7 cellular contexts compared by ENCODE assay signal in the genomic region with DNA sequence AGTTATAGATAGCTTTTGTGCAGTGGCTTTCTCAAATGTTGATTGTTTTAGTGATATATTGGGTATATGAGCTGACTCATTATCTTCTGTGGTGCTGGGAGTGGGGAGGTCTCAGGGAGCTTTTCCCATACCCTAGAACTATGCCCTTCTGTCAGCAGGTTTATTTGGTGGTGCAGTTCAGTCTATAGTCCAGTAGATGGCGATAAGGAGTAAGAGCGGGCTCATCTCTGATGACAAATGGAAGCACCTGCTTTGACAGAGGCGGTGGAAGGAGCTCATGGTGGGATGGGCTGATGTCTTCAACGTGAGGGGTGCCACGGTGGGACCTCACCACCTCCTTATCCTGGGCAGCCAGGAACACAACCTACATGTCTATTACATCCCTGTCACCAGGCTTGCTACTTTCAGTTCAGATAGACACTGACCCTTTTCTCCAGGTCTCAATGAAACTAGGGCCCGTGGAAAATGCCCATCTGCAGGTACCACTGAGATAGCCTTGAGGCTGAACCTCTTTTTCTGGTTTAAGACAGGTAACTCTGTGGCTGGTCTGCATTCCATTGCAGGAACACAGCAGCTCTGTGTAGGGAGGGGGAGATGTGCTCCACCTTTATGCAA. TPM values are rescaled to one million over a fixed set of nuclear protein-coding genes. Genes with fewer than 3 reads are reported as not detected.
DNase-seq lines count a peak whose midpoint lies in the region; ATAC-seq and TF ChIP-seq lines count a peak whose summit lies in the region.

No MANE protein-coding gene starts in this region.

- H3K27me3 Mint-ChIP-seq in stimulated activated memory B cell treated with anti-CD40 and anti-IgM and Interleukin-4, amounts not matched to agents 10 μg/mL and 1 μg/mL and 100 μg/mL, for 72 hours: peaks cover 59% of the 10 kb centered on the region

- no peaks in the 10 kb centered on the region for H3K36me3 Mint-ChIP-seq in stimulated activated memory B cell treated with anti-CD40 and anti-IgM and Interleukin-4, amounts not matched to agents 10 μg/mL and 1 μg/mL and 100 μg/mL, for 72 hours

- TF ChIP-seq CTCF in PC-3 (conservative IDR thresholded peaks at IDR 0.05; ENCODE audit: low read depth, low read length) (peak; percentile 85), kidney epithelial cell (IDR thresholded peaks at IDR 0.05; ENCODE audit: insufficient read depth, low read length, poor library complexity, severe bottlenecking) (peak; percentile 95)

- no peaks in the 10 kb centered on the region for H3K79me2 ChIP-seq in PC-3 (ENCODE audit: low read length)

- H3K36me3 ChIP-seq in PC-3 (ENCODE audit: low read depth, low read length): no peaks in the 10 kb centered on the region
- no peaks in the 10 kb centered on the region for H3K36me3 ChIP-seq in kidney epithelial cell (ENCODE audit: control insufficient read depth, insufficient read depth, low read length)

- H4K20me1 ChIP-seq in PC-3 (ENCODE audit: low read length): no peaks in the 10 kb centered on the region

- no peak overlapping the region for H3K9ac ChIP-seq in PC-3 (ENCODE audit: low read length)

- H3K9me3 ChIP-seq in PC-3 (ENCODE audit: low read length): no peaks in the 10 kb centered on the region

- ATAC-seq in GM21381 (IDR thresholded peaks at IDR 0.05; ENCODE audit: unreplicated experiment): peak; percentile 91
- peak; percentile 71 for ATAC-seq in PC-3
- ATAC-seq in stimulated activated memory B cell treated with anti-CD40 and anti-IgM and Interleukin-4, amounts not matched to agents 10 μg/mL and 1 μg/mL and 100 μg/mL, for 72 hours: peak; percentile 64

- BruUV-seq in PC-3 (replicated peaks; lab: Mats Ljungman, UMichigan): no TSS peak

- POLR2A ChIA-PET in PC-3 (lab: Charles Lee; ENCODE audit: unreplicated experiment): no interaction called here

- DNase-seq in G401 (ENCODE audit: low spot score) (peak; percentile 30), HT-29 (ENCODE audit: low spot score) (peak; percentile 65), PC-3 (peak; percentile 66), astrocyte of the hippocampus (ENCODE audit: low read depth, low spot score) (peak; percentile 50), kidney epithelial cell (ENCODE audit: low read depth) (no peak)

- no peaks in the 10 kb centered on the region for H3K4me1 ChIP-seq in PC-3 (ENCODE audit: insufficient read depth, low read length)

- no peaks in the 10 kb centered on the region for H3F3A ChIP-seq in PC-3 (ENCODE audit: low read length, unreplicated experiment)

- no peak overlapping the region for H2AFZ ChIP-seq in PC-3 (ENCODE audit: low read length)

- H3K9me3 Mint-ChIP-seq in stimulated activated memory B cell treated with anti-CD40 and anti-IgM and Interleukin-4, amounts not matched to agents 10 μg/mL and 1 μg/mL and 100 μg/mL, for 72 hours: no peaks in the 10 kb centered on the region

- no peak overlapping the region for H3K4me3 Mint-ChIP-seq in stimulated activated memory B cell treated with anti-CD40 and anti-IgM and Interleukin-4, amounts not matched to agents 10 μg/mL and 1 μg/mL and 100 μg/mL, for 72 hours

- intact Hi-C loops in PC-3 (cut with micrococcal nuclease): no loop called here

- H3K4me1 Mint-ChIP-seq in stimulated activated memory B cell treated with anti-CD40 and anti-IgM and Interleukin-4, amounts not matched to agents 10 μg/mL and 1 μg/mL and 100 μg/mL, for 72 hours: no peaks in the 10 kb centered on the region

- H3K27ac Mint-ChIP-seq in stimulated activated memory B cell treated with anti-CD40 and anti-IgM and Interleukin-4, amounts not matched to agents 10 μg/mL and 1 μg/mL and 100 μg/mL, for 72 hours: no peak overlapping the region

- no peak overlapping the region for H3K27ac ChIP-seq in PC-3 (ENCODE audit: low read length)

- CTCF ChIA-PET in PC-3 (lab: Charles Lee): interaction anchor here (0.5 to 1.0 kb wide), 6 partner anchors 13 to 279 kb away, joined by 3 to 4 read pairs (median 3); no protein-coding TSS in a partner anchor

- H3K4me2 ChIP-seq in PC-3 (ENCODE audit: low read length): no peak overlapping the region

- H3K27me3 ChIP-seq in PC-3 (ENCODE audit: low read length) (no peaks in the 10 kb centered on the region), kidney epithelial cell (ENCODE audit: control insufficient read depth, insufficient read depth, low read length) (no peaks in the 10 kb centered on the region)

- no peaks in the 10 kb centered on the region for H3K9me2 ChIP-seq in PC-3 (replicated peaks; ENCODE audit: low read length)

- H3K4me3 ChIP-seq in PC-3 (ENCODE audit: low read length) (no peak overlapping the region), kidney epithelial cell (ENCODE audit: low read depth, low read length) (no peak overlapping the region)

- in situ Hi-C loops in G401 (cut with HindIII; ENCODE audit: low sequenced_read_pairs): no loop called here

RNA-seq across cellular contexts. Expression of a gene that starts 13.0 kb away (rescaled TPM):
- total RNA-seq in G401 (2014; rRNA removed; shearing (Covaris generic)): 0.24 TPM in 1 of 2 replicates, not detected in the other
- 0.08 and 0.23 TPM in 2 replicates for total RNA-seq in HT-29 (2014; rRNA removed; shearing (Covaris generic))
- total RNA-seq in PC-3 (2014; rRNA removed): 0.06 and 0.07 TPM in 2 replicates
- not detected in 2 replicates for total RNA-seq in kidney epithelial cell

RNA-seq across cellular contexts. Expression of a gene that starts 29.7 kb away (rescaled TPM):
- not detected in 2 replicates for total RNA-seq in G401 (2014; rRNA removed; shearing (Covaris generic))
- not detected in 2 replicates for total RNA-seq in HT-29 (2014; rRNA removed; shearing (Covaris generic))
- total RNA-seq in PC-3 (2014; rRNA removed) (not detected in 2 replicates), kidney epithelial cell (not detected in 2 replicates)

RNA-seq across cellular contexts. Expression of a gene that starts 33.0 kb away (rescaled TPM):
- not detected in 2 replicates for total RNA-seq in G401 (2014; rRNA removed; shearing (Covaris generic))
- total RNA-seq in HT-29 (2014; rRNA removed; shearing (Covaris generic)): not detected in 2 replicates
- not detected in 2 replicates for total RNA-seq in PC-3 (2014; rRNA removed)
- total RNA-seq in kidney epithelial cell: not detected in 2 replicates

RNA-seq across cellular contexts. Expression of a gene that starts 40.7 kb away (rescaled TPM):
- not detected in 2 replicates for total RNA-seq in G401 (2014; rRNA removed; shearing (Covaris generic))
- total RNA-seq in HT-29 (2014; rRNA removed; shearing (Covaris generic)): 0.15 and 0.16 TPM in 2 replicates
- total RNA-seq in PC-3 (2014; rRNA removed) (0.15 TPM in 1 of 2 replicates, not detected in the other), kidney epithelial cell (0.04 and 0.27 TPM in 2 replicates)

RNA-seq across cellular contexts. Expression of a gene that starts 50.4 kb away (rescaled TPM):
- total RNA-seq in G401 (2014; rRNA removed; shearing (Covaris generic)): not detected in 2 replicates
- not detected in 2 replicates for total RNA-seq in HT-29 (2014; rRNA removed; shearing (Covaris generic))
- not detected in 2 replicates for total RNA-seq in PC-3 (2014; rRNA removed)
- not detected in 2 replicates for total RNA-seq in kidney epithelial cell
